ENCODE assay signal across 19 cellular contexts in genomic region chr20:20573797-20574196, GRCh38.
DNase-seq lines count a peak whose midpoint lies in the region; ATAC-seq, FAIRE-seq and TF ChIP-seq lines count a peak whose summit lies in the region.
"Had no signal": no experiment of that assay in that cellular context is flagged by ENCODE, and none has a peak within 500 bp of the region (broad histone marks: within the 10 kb centered on the region; RNA-seq: fewer than 3 reads in every experiment).

No MANE protein-coding gene starts in this region.

- intact Hi-C loops in HepG2 (cut with micrococcal nuclease; ENCODE audit: unreplicated experiment) = no loop called here
- intact Hi-C loops in right lobe of liver (cut with DNase I) = no loop called here
- intact Hi-C loops in left lung (cut with DNase I) = no loop called here

- H3K4me1 ChIP-seq in HepG2 (ENCODE audit: insufficient read depth, low read length) = peaks cover 11% of the 10 kb centered on the region
- H3K4me1 ChIP-seq in right lobe of liver = no peaks in the 10 kb centered on the region
- no peaks in the 10 kb centered on the region for H3K4me1 ChIP-seq in left lung
- H3K4me1 ChIP-seq: BLaER1, Caco-2, HAP-1 had no signal

- ATAC-seq in HepG2 = no peak
- ATAC-seq in right lobe of liver = no peak
- ATAC-seq in left lung = peak; percentile 60
- ATAC-seq: CD8-positive, alpha-beta T cell had no signal

- H3K9ac ChIP-seq in HepG2 (ENCODE audit: insufficient read depth, low read depth, low read length) = no peak overlapping the region
- H3K9ac ChIP-seq: BLaER1 had no signal

- no peaks in the 10 kb centered on the region for H3K9me3 ChIP-seq in HepG2 (ENCODE audit: low read length)
- no peaks in the 10 kb centered on the region for H3K9me3 ChIP-seq in right lobe of liver
- no peaks in the 10 kb centered on the region for H3K9me3 ChIP-seq in left lung
- H3K9me3 ChIP-seq: BLaER1, Caco-2, HAP-1 had no signal

- no peak overlapping the region for H3K4me2 ChIP-seq in HepG2 (ENCODE audit: low read depth, low read length)
- H3K4me2 ChIP-seq: BLaER1 had no signal

- TF ChIP-seq POLR2A in HepG2 (IDR thresholded peaks at IDR 0.05; ENCODE audit: insufficient read depth in 1 of 2, low read depth in 2 of 2, low read length in 2 of 2) = no peak
- no peak for TF ChIP-seq POLR2A in right lobe of liver (IDR thresholded peaks at IDR 0.05)

- no peak for TF ChIP-seq RAD21 in HepG2 (CRISPR knock-in tag; IDR thresholded peaks at IDR 0.05)

- H3K27ac ChIP-seq in HepG2 (ENCODE audit: extremely low read length, insufficient read depth, low read length) (no peak overlapping the region), right lobe of liver (no peak overlapping the region), left lung (no peak overlapping the region)
- H3K27ac ChIP-seq: BLaER1, C4-2B had no signal

- TF ChIP-seq CTCF in HepG2 (CRISPR knock-in tag; IDR thresholded peaks at IDR 0.05) (no peak), right lobe of liver (IDR thresholded peaks at IDR 0.05) (no peak), left lung (IDR thresholded peaks at IDR 0.05) (no peak)

- in situ Hi-C loops in HepG2 (cut with HindIII; ENCODE audit: extremely low pct_ligation_motif_present, low pct_unique_long_range_greater_than_20kb) = no loop called here

- no TSS peak for BruUV-seq in HepG2 (replicated peaks; lab: Mats Ljungman, UMichigan)

- POLR2A ChIA-PET in HepG2 (lab: Yijun Ruan, JAX) = no interaction called here

- no peak overlapping the region for H3K4me3 ChIP-seq in HepG2 (replicated peaks in 1 of 3; ENCODE audit: insufficient read depth in 1 of 3, low read depth in 2 of 3, low read length in 3 of 3)
- no peak overlapping the region for H3K4me3 ChIP-seq in right lobe of liver
- H3K4me3 ChIP-seq in left lung = no peak overlapping the region
- H3K4me3 ChIP-seq: BLaER1, HAP-1 had no signal

- H3K36me3 ChIP-seq in HepG2 (replicated peaks in 1 of 2; ENCODE audit: control insufficient read depth in 1 of 2, insufficient read depth in 2 of 2, low read length in 2 of 2) (peaks cover 5 to 11% of the 10 kb centered on the region in 2 experiments; a peak in 4 of 5 replicates), right lobe of liver (peaks cover 0 to 64% (median 25%) of the 10 kb centered on the region in 4 donors), left lung (peaks cover 0 to 79% of the 10 kb centered on the region in 2 donors)
- H3K36me3 ChIP-seq: HAP-1 had no signal

- 77% methylated on average over 2 of the region's 2 CpGs for WGBS in HepG2 (ENCODE audit: low lambda C conversion rate)
- 63% methylated on average over 2 of the region's 2 CpGs for WGBS in right lobe of liver (ENCODE audit: insufficient coverage, low coverage, low lambda C conversion rate, missing lambda C conversion rate)

- no peak for TF ChIP-seq EP300 in HepG2 (IDR thresholded peaks at IDR 0.05; ENCODE audit: low read depth in 2 of 2, low read length in 2 of 2)
- no peak for TF ChIP-seq EP300 in HepG2 (CRISPR knock-in tag; IDR thresholded peaks at IDR 0.05; ENCODE audit: borderline replicate concordance)

- no peak overlapping the region for H2AFZ ChIP-seq in HepG2 (ENCODE audit: low read length)

- H4K20me1 ChIP-seq in HepG2 (ENCODE audit: insufficient read depth, low read length) = no peaks in the 10 kb centered on the region
- H4K20me1 ChIP-seq: BLaER1 had no signal

- DNase-seq in HepG2 (ENCODE audit: low spot score) (no peak), right lobe of liver (no peak), NCI-H69 (lab: John Stamatoyannopoulos, UW) (peak; percentile 39), left lung (no peak), D341Med (ENCODE audit: low spot score) (no peak), NCI-H146 treated with DMSO at 0.1 percent for 48 hours (lab: John Stamatoyannopoulos, UW; ENCODE audit: unreplicated experiment) (no peak)
- DNase-seq: Caco-2; CD4-positive, CD25-positive, alpha-beta regulatory T cell; CD8-positive, alpha-beta T cell; DMS 273 treated with DMSO at 0.1 percent for 48 hours; DND-41; GOT3 had no signal

- H3K27me3 ChIP-seq in HepG2 (ENCODE audit: control insufficient read depth in 1 of 2, insufficient read depth in 2 of 2, low read length in 2 of 2) = no peaks in the 10 kb centered on the region
- no peaks in the 10 kb centered on the region for H3K27me3 ChIP-seq in right lobe of liver
- no peaks in the 10 kb centered on the region for H3K27me3 ChIP-seq in left lung
- H3K27me3 ChIP-seq: BLaER1 had no signal

- H3K79me2 ChIP-seq in HepG2 (ENCODE audit: insufficient read depth, low read length) = no peaks in the 10 kb centered on the region

- CTCF ChIA-PET in HepG2 (lab: Yijun Ruan, JAX; ENCODE audit: low intra/inter-chr PET ratio, low total read pairs) = no interaction called here

- no peak for FAIRE-seq in HepG2 (lab: Jason Lieb, UNC)
- FAIRE-seq: D721Med, G401.6, GM12892, H54 had no signal

TF ChIP-seq in HepG2, 621 proteins besides CTCF, POLR2A, EP300 and RAD21:
- TF ChIP-seq FOXA1 (IDR thresholded peaks at IDR 0.05) (peak; percentile 65; the same call in 1 of the 2 replicates), FOXA1 (CRISPR knock-in tag; IDR thresholded peaks at IDR 0.05) (no peak), ISL2 (CRISPR knock-in tag; IDR thresholded peaks at IDR 0.05) (no peak), SNRNP70 (IDR thresholded peaks at IDR 0.05; ENCODE audit: low read depth, low read length) (no peak)
